Comparison of ENCODE assay signal across 8 cellular contexts in the genomic region with DNA sequence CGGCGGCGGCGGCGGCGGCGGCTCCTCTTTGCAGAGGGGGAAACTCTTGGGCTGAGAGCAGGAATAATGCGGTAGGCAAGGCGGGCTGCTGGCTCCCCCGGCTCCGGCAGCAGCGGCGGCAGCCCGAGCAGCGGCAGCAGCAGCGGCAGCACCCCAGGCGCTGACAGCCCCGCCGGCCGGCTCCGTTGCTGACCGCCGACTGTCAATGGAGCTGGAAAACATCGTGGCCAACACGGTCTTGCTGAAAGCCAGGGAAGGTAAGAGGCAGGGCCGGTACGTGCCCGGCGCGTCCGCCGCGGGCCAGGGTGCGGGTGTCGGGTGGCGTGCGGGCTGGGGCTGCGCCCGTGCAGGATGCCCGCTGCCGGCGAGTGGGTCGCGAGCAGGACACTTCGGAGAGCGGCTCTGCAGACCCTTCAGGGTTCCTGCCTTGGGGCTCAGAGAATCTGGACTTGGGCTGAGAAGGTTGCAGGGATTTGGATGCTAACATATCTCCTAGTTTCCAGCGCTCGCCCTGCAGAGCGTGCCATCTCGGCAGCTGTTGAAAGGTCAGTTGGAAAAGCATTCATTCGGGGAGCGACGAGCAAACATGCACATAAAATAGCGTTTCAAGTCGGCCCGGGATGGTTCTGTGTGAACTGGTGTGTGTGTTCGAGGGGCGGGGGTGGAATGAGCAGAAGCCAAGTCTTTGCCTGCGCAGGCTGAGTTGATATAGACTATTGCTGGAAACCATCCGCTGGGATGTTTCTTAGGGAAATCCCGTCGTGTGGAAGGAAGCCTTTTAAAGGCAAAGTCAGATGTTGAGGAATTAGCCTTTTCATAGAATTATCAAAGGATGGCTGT. TPM values are rescaled to one million over a fixed set of nuclear protein-coding genes. Genes with fewer than 3 reads are reported as not detected.
A peak's percentile ranks its signal among the peaks of the same experiment; 100 is the strongest.
DNase-seq lines count a peak whose midpoint lies in the region; ATAC-seq and TF ChIP-seq lines count a peak whose summit lies in the region.

No MANE protein-coding gene starts in this region.

- peaks cover 44% of the 10 kb centered on the region for H3K4me1 Mint-ChIP-seq in WTC11

- H3K36me3 Mint-ChIP-seq in WTC11: no peaks in the 10 kb centered on the region

- DNase-seq in WTC11 (ENCODE audit: low spot score): peak; percentile 51
- peak; percentile 49 for DNase-seq in dedifferentiated amniotic fluid mesenchymal stem cell (ENCODE audit: extremely low spot score)
- DNase-seq in left lobe of liver (ENCODE audit: low spot score): peak; percentile 64
- DNase-seq in stimulated activated CD4-positive, alpha-beta T cell treated with anti-CD3 and anti-CD28 coated beads, Interleukin-2, amount 100 ng/mL, for 24 hours: peak; percentile 44 to 48
- DNase-seq in MV-4-11 (lab: John Stamatoyannopoulos, UW): no peak

- H3K4me3 ChIP-seq in BLaER1 (peak overlapping the region; percentile 80), KMS-11 (IDR thresholded peaks at IDR 0.05; ENCODE audit: insufficient read depth, low read depth, low read length) (no peak overlapping the region)

- H3K9ac ChIP-seq in BLaER1: no peak overlapping the region; the same call in 1 of the 2 replicates
- no peak overlapping the region for H3K9ac ChIP-seq in KMS-11

- no peak overlapping the region for H3K27ac ChIP-seq in BLaER1
- no peak overlapping the region for H3K27ac ChIP-seq in KMS-11

- H4K20me1 ChIP-seq in BLaER1: peaks cover 23% of the 10 kb centered on the region
- no peaks in the 10 kb centered on the region for H4K20me1 ChIP-seq in KMS-11 (ENCODE audit: insufficient read depth)

- no peak overlapping the region for H3K27ac Mint-ChIP-seq in WTC11

- no peaks in the 10 kb centered on the region for H3K9me3 Mint-ChIP-seq in WTC11

- CTCF ChIA-PET in WTC11 (lab: Charles Lee): interaction anchor here (0.6 to 4.5 kb wide), 31 partner anchors 9 to 543 kb away, joined by 3 to 59 read pairs (median 6); no protein-coding TSS in a partner anchor

- ATAC-seq in GM21390 (IDR thresholded peaks at IDR 0.05; ENCODE audit: unreplicated experiment): peak; percentile 6
- peak; percentile 12 for ATAC-seq in WTC11
- peak; percentile 24 for ATAC-seq in left lobe of liver

- POLR2A ChIA-PET in WTC11 (lab: Charles Lee): no interaction called here

- H3K4me2 ChIP-seq in BLaER1: peak overlapping the region; percentile 97
- H3K4me2 ChIP-seq in KMS-11: peak overlapping the region; percentile 69

- H3K27me3 ChIP-seq in BLaER1 (peaks cover 52% of the 10 kb centered on the region), KMS-11 (ENCODE audit: insufficient read depth, low read depth) (peaks cover 19% of the 10 kb centered on the region)

- H3K79me2 ChIP-seq in KMS-11 (ENCODE audit: insufficient read depth, low read depth): no peaks in the 10 kb centered on the region

- TF ChIP-seq CTCF in KMS-11 (conservative IDR thresholded peaks at IDR 0.05; ENCODE audit: low read depth, low read length): no peak
- no peak for TF ChIP-seq CTCF in WTC11 (IDR thresholded peaks at IDR 0.05)

- no peaks in the 10 kb centered on the region for H3K9me3 ChIP-seq in BLaER1

- H3K36me3 ChIP-seq in BLaER1 (no peaks in the 10 kb centered on the region), KMS-11 (ENCODE audit: insufficient read depth) (no peaks in the 10 kb centered on the region)

- H3K4me3 Mint-ChIP-seq in WTC11: peak overlapping the region; percentile 82

- H3K27me3 Mint-ChIP-seq in WTC11 (ENCODE audit: low read depth): peaks cover 18% of the 10 kb centered on the region

- H3K4me1 ChIP-seq in BLaER1: peaks cover 25% of the 10 kb centered on the region
- H3K4me1 ChIP-seq in KMS-11 (ENCODE audit: low read depth, poor library complexity, severe bottlenecking): peaks cover 27% of the 10 kb centered on the region

- H2AFZ ChIP-seq in KMS-11 (ENCODE audit: low read depth): peak overlapping the region; percentile 70

TF ChIP-seq in WTC11, 78 proteins besides CTCF, POLR2A, EP300 and RAD21:
- TF ChIP-seq CREB1 (CRISPR knock-in tag; IDR thresholded peaks at IDR 0.05) (no peak), NR3C1 (CRISPR knock-in tag; conservative IDR thresholded peaks at IDR 0.05; ENCODE audit: low read depth) (no peak), HMGA2 (CRISPR knock-in tag; IDR thresholded peaks at IDR 0.05) (no peak), GABPB1 (CRISPR knock-in tag; IDR thresholded peaks at IDR 0.05) (0 out of 2 replicates have a peak, but pooled peaks have one; percentile 11), ZNF423 (CRISPR knock-in tag; IDR thresholded peaks at IDR 0.05) (no peak), ZNF317 (CRISPR knock-in tag; IDR thresholded peaks at IDR 0.05; ENCODE audit: borderline replicate concordance, low read depth) (no peak), MXD4 (CRISPR knock-in tag; IDR thresholded peaks at IDR 0.05; ENCODE audit: borderline replicate concordance) (no peak)
- TF ChIP-seq, protein P1, sequence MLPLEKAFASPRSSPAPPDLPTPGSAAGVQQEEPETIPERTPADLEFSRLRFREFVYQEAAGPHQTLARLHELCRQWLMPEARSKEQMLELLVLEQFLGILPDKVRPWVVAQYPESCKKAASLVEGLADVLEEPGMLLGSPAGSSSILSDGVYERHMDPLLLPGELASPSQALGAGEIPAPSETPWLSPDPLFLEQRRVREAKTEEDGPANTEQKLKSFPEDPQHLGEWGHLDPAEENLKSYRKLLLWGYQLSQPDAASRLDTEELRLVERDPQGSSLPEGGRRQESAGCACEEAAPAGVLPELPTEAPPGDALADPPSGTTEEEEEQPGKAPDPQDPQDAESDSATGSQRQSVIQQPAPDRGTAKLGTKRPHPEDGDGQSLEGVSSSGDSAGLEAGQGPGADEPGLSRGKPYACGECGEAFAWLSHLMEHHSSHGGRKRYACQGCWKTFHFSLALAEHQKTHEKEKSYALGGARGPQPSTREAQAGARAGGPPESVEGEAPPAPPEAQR (CRISPR knock-in tag; IDR thresholded peaks at IDR 0.05): no peak
- TF ChIP-seq, protein P2, sequence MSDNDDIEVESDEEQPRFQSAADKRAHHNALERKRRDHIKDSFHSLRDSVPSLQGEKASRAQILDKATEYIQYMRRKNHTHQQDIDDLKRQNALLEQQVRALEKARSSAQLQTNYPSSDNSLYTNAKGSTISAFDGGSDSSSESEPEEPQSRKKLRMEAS (CRISPR knock-in tag; IDR thresholded peaks at IDR 0.05): 0 out of 2 replicates have a peak, but pooled peaks have one; percentile 22
- TF ChIP-seq, protein P3, sequence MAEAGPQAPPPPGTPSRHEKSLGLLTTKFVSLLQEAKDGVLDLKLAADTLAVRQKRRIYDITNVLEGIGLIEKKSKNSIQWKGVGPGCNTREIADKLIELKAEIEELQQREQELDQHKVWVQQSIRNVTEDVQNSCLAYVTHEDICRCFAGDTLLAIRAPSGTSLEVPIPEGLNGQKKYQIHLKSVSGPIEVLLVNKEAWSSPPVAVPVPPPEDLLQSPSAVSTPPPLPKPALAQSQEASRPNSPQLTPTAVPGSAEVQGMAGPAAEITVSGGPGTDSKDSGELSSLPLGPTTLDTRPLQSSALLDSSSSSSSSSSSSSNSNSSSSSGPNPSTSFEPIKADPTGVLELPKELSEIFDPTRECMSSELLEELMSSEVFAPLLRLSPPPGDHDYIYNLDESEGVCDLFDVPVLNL (CRISPR knock-in tag; IDR thresholded peaks at IDR 0.05; ENCODE audit: borderline replicate concordance, low read depth): no peak

RNA-seq across cellular contexts. Expression of a gene that starts 0.6 kb away (rescaled TPM):
- 1.9 to 2.3 TPM (median 2.2 TPM) in 3 replicates for total RNA-seq in WTC11 (2021)
- total RNA-seq in left lobe of liver: 8.4 TPM

RNA-seq across cellular contexts. Expression of a gene that starts 29.3 kb away (rescaled TPM):
- total RNA-seq in WTC11 (2021) (167 to 175 TPM (median 173 TPM) in 3 replicates), left lobe of liver (157 TPM)

RNA-seq across cellular contexts. Expression of a gene that starts 42.4 kb away (rescaled TPM):
- 23.8 to 25.9 TPM (median 24.0 TPM) in 3 replicates for total RNA-seq in WTC11 (2021)
- total RNA-seq in left lobe of liver: 17.8 TPM
